18 cellular contexts compared by ENCODE assay signal in genomic region chr3:12627371-12627770, GRCh38. TPM values are rescaled to one million over a fixed set of nuclear protein-coding genes. Genes with fewer than 3 reads are reported as not detected.
A peak's percentile ranks its signal among the peaks of the same experiment; 100 is the strongest.
DNase-seq lines count a peak whose midpoint lies in the region; ATAC-seq, FAIRE-seq and TF ChIP-seq lines count a peak whose summit lies in the region.
"Had no signal": no experiment of that assay in that cellular context is flagged by ENCODE, and none has a peak within 500 bp of the region (broad histone marks: within the 10 kb centered on the region; RNA-seq: fewer than 3 reads in every experiment).

No MANE protein-coding gene starts in this region.

- H3K4me1 ChIP-seq in HEK293 (ENCODE audit: control insufficient read depth, insufficient read depth, low read length) (peaks cover 17% of the 10 kb centered on the region), K562 (replicated peaks in 1 of 2; ENCODE audit: control insufficient read depth in 2 of 2, insufficient read depth in 2 of 2, low read length in 2 of 2) (peaks cover 42 to 51% of the 10 kb centered on the region in 2 experiments), skeletal muscle tissue (ENCODE audit: control insufficient read depth in 3 of 3, insufficient read depth in 3 of 3, low read length in 3 of 3) (peaks cover 16 to 27% (median 24%) of the 10 kb centered on the region in 3 donors), PC-3 (ENCODE audit: insufficient read depth, low read length) (peaks cover 6% of the 10 kb centered on the region; the same call in 1 of the 2 replicates)

- H3K27ac Mint-ChIP-seq in activated T-cell treated with anti-CD3 and anti-CD28 coated beads, Interleukin-2, amount 50 U/mL, for 24 hours = peak overlapping the region; percentile 34
- H3K27ac Mint-ChIP-seq: progenitor cell of endocrine pancreas, type B pancreatic cell had no signal

- H3K79me2 ChIP-seq in K562 (ENCODE audit: control insufficient read depth, insufficient read depth, low read length) (peaks cover 95% of the 10 kb centered on the region), PC-3 (ENCODE audit: low read length) (peaks cover 99% of the 10 kb centered on the region)

- H3K4me3 ChIP-seq in HEK293 (ENCODE audit: low read depth, low read length) (no peak overlapping the region), K562 (no peak overlapping the region), skeletal muscle tissue (ENCODE audit: low read length in 3 of 3) (no peak overlapping the region), PC-3 (ENCODE audit: low read length) (no peak overlapping the region)
- H3K4me3 ChIP-seq: cardiac muscle cell, esophagus squamous epithelium, HAP-1, lung had no signal

- peaks cover 20% of the 10 kb centered on the region for H4K20me1 ChIP-seq in K562 (replicated peaks; ENCODE audit: control insufficient read depth, insufficient read depth, low read length)
- H4K20me1 ChIP-seq in PC-3 (ENCODE audit: low read length) = peaks cover 42% of the 10 kb centered on the region

- WGBS in K562 (ENCODE audit: insufficient coverage, low coverage, missing lambda C conversion rate) = 23% methylated on average over 4 of the region's 4 CpGs

- FAIRE-seq in K562 (lab: Jason Lieb, UNC) = no peak
- FAIRE-seq: HTR-8/SVneo had no signal

- H3K27ac ChIP-seq in HEK293 (ENCODE audit: extremely low read depth, low read depth, low read length) (no peak overlapping the region), K562 (ENCODE audit: extremely low read depth, low read depth, low read length) (peak overlapping the region; percentile 31; the same call in 1 of the 3 replicates), skeletal muscle tissue (ENCODE audit: low read depth, low read length) (peak overlapping the region; percentile 52), PC-3 (ENCODE audit: low read length) (no peak overlapping the region)
- H3K27ac ChIP-seq: cardiac muscle cell, esophagus squamous epithelium had no signal

- peaks cover 7% of the 10 kb centered on the region for H3K36me3 Mint-ChIP-seq in activated T-cell treated with anti-CD3 and anti-CD28 coated beads, Interleukin-2, amount 50 U/mL, for 24 hours (ENCODE audit: low read depth)

- in situ Hi-C loops in K562 (cut with MboI) = no loop called here

- H3K36me3 ChIP-seq in HEK293 (ENCODE audit: control insufficient read depth in 2 of 2, insufficient read depth in 1 of 2, low read length in 2 of 2) = no peaks in the 10 kb centered on the region; a peak in 1 of 3 replicates
- H3K36me3 ChIP-seq in K562 (ENCODE audit: control insufficient read depth, insufficient read depth, low read length) = no peaks in the 10 kb centered on the region
- H3K36me3 ChIP-seq in skeletal muscle tissue (ENCODE audit: control insufficient read depth in 3 of 3, insufficient read depth in 3 of 3, low read length in 3 of 3) = no peaks in the 10 kb centered on the region
- no peaks in the 10 kb centered on the region for H3K36me3 ChIP-seq in PC-3 (ENCODE audit: low read depth, low read length)
- H3K36me3 ChIP-seq: cardiac muscle cell, esophagus squamous epithelium, HAP-1 had no signal

- no TSS peak for BruUV-seq in K562 (replicated peaks; lab: Mats Ljungman, UMichigan)
- BruUV-seq in PC-3 (replicated peaks; lab: Mats Ljungman, UMichigan) = no TSS peak

- DNase-seq in activated T-cell treated with anti-CD3 and anti-CD28 coated beads, Interleukin-2, amount 50 U/mL, for 24 hours = no peak
- no peak for DNase-seq in activated T-cell treated with anti-CD3 and anti-CD28 coated beads for 4 hours
- DNase-seq in K562 (ENCODE audit: extremely low read depth in 1 of 4, low spot score in 3 of 4) = peak in 1 of 4 experiments; percentile 26
- no peak for DNase-seq in PC-3
- DNase-seq in DMS53 treated with DMSO at 0.1 percent for 48 hours (lab: John Stamatoyannopoulos, UW; ENCODE audit: unreplicated experiment) = no peak
- no peak for DNase-seq in pons (ENCODE audit: low spot score)
- DNase-seq: activated CD4-positive, CD25-positive, alpha-beta regulatory T cell treated with anti-CD3 and anti-CD28 coated beads, Interleukin-2, amount 50 U/mL, for 72 hours; activated CD8-positive, alpha-beta memory T cell treated with anti-CD3 and anti-CD28 coated beads, Interleukin-2, amount 50 U/mL, for 4 hours; esophagus squamous epithelium; glutamatergic neuron had no signal

- POLR2A ChIA-PET in HEK293 (lab: Yijun Ruan, JAX) = no interaction called here
- POLR2A ChIA-PET in K562 (lab: Yijun Ruan, JAX) = interaction anchor here (0.5 to 1.4 kb wide), 5 partner anchors 9 to 43 kb away, joined by 3 to 6 read pairs (median 4); no protein-coding TSS in a partner anchor
- POLR2A ChIA-PET in PC-3 (lab: Charles Lee; ENCODE audit: unreplicated experiment) = no interaction called here

- intact Hi-C loops in K562 (cut with micrococcal nuclease) = loop anchor here (5.0 kb wide), 1 partner anchor 35 kb away; the partner anchor contains the start of gene RAF1
- intact Hi-C loops in PC-3 (cut with micrococcal nuclease) = loop anchor here (5.0 kb wide), 1 partner anchor 35 kb away; the partner anchor contains the start of gene RAF1

- no peaks in the 10 kb centered on the region for H3K9me1 ChIP-seq in K562 (ENCODE audit: control insufficient read depth, insufficient read depth, low read length)

- no peak overlapping the region for H3K4me2 ChIP-seq in K562 (ENCODE audit: insufficient read depth, low read length)
- H3K4me2 ChIP-seq in PC-3 (ENCODE audit: low read length) = no peak overlapping the region

- H3K9me3 ChIP-seq in HEK293 (ENCODE audit: control insufficient read depth, insufficient read depth, low read depth, low read length) (no peaks in the 10 kb centered on the region), K562 (replicated peaks; ENCODE audit: control insufficient read depth, insufficient read depth, low read depth, low read length) (no peaks in the 10 kb centered on the region), skeletal muscle tissue (ENCODE audit: control insufficient read depth in 3 of 3, low read length in 3 of 3) (no peaks in the 10 kb centered on the region), PC-3 (ENCODE audit: low read length) (no peaks in the 10 kb centered on the region)
- H3K9me3 ChIP-seq: esophagus squamous epithelium, HAP-1 had no signal

- no peak for TF ChIP-seq POLR2A in K562 (conservative IDR thresholded peaks at IDR 0.05)

- H3K27me3 ChIP-seq in K562 (ENCODE audit: control insufficient read depth in 2 of 2, insufficient read depth in 2 of 2, low read length in 2 of 2) (no peaks in the 10 kb centered on the region), skeletal muscle tissue (ENCODE audit: control insufficient read depth in 3 of 3, insufficient read depth in 3 of 3, low read length in 3 of 3) (no peaks in the 10 kb centered on the region), PC-3 (ENCODE audit: low read length) (no peaks in the 10 kb centered on the region)
- H3K27me3 ChIP-seq: cardiac muscle cell, esophagus squamous epithelium had no signal

- H2AFZ ChIP-seq in K562 (ENCODE audit: low read depth, low read length) (no peak overlapping the region), PC-3 (ENCODE audit: low read length) (no peak overlapping the region)

- H3K9me2 ChIP-seq in PC-3 (replicated peaks; ENCODE audit: low read length) = no peaks in the 10 kb centered on the region

- CTCF ChIA-PET in HEK293 (lab: Yijun Ruan, JAX) = interaction anchor here (1.2 kb wide), 1 partner anchor 17 kb away, joined by 3 read pairs; no protein-coding TSS in a partner anchor
- CTCF ChIA-PET in K562 (lab: Yijun Ruan, JAX; ENCODE audit: low intra/inter-chr PET ratio) = interaction anchor here (0.5 kb wide), 1 partner anchor 112 kb away, joined by 3 read pairs; no protein-coding TSS in a partner anchor
- CTCF ChIA-PET in PC-3 (lab: Charles Lee) = no interaction called here

- H3K4me1 Mint-ChIP-seq in activated T-cell treated with anti-CD3 and anti-CD28 coated beads, Interleukin-2, amount 50 U/mL, for 24 hours (ENCODE audit: low read depth) = peaks cover 59% of the 10 kb centered on the region

- ATAC-seq in K562 (peak; percentile 11), PC-3 (no peak)

- no peak overlapping the region for H3K4me3 Mint-ChIP-seq in activated T-cell treated with anti-CD3 and anti-CD28 coated beads, Interleukin-2, amount 50 U/mL, for 24 hours
- H3K4me3 Mint-ChIP-seq: type B pancreatic cell had no signal

- TF ChIP-seq EP300 in K562 (IDR thresholded peaks at IDR 0.05; ENCODE audit: low read length) = no peak; the same call in 1 of the 2 replicates

- H3K9ac ChIP-seq in K562 (ENCODE audit: insufficient read depth in 1 of 2, low read depth in 2 of 2, low read length in 2 of 2) (no peak overlapping the region), skeletal muscle tissue (ENCODE audit: low read depth in 1 of 3, low read length in 3 of 3) (no peak overlapping the region), PC-3 (ENCODE audit: low read length) (no peak overlapping the region)

- no peaks in the 10 kb centered on the region for H3F3A ChIP-seq in PC-3 (ENCODE audit: low read length, unreplicated experiment)

- H3K9me3 Mint-ChIP-seq in activated T-cell treated with anti-CD3 and anti-CD28 coated beads, Interleukin-2, amount 50 U/mL, for 24 hours = no peaks in the 10 kb centered on the region
- H3K9me3 Mint-ChIP-seq: type B pancreatic cell had no signal

- TF ChIP-seq CTCF in HEK293 (tag by site-specific recombination; IDR thresholded peaks at IDR 0.05) = no peak
- TF ChIP-seq CTCF in K562 (IDR thresholded peaks at IDR 0.05 in 2 of 3, conservative IDR thresholded peaks at IDR 0.05 in 1 of 3; ENCODE audit: insufficient read depth in 2 of 3, low read depth in 1 of 3, low read length in 3 of 3) = no peak
- TF ChIP-seq CTCF in PC-3 (conservative IDR thresholded peaks at IDR 0.05; ENCODE audit: low read depth, low read length) = no peak

- no peaks in the 10 kb centered on the region for H3K27me3 Mint-ChIP-seq in activated T-cell treated with anti-CD3 and anti-CD28 coated beads, Interleukin-2, amount 50 U/mL, for 24 hours
- H3K27me3 Mint-ChIP-seq: progenitor cell of endocrine pancreas, type B pancreatic cell had no signal

- TF ChIP-seq RAD21 in K562 (CRISPR knock-in tag; conservative IDR thresholded peaks at IDR 0.05 in 1 of 2, IDR thresholded peaks at IDR 0.05 in 1 of 2) = no peak

RNA-seq across cellular contexts. Expression of gene RAF1, which starts 36.5 kb away (rescaled TPM):
- 242 and 294 TPM in 2 replicates for total RNA-seq in K562 (2011; cell fraction: chromatin; rRNA removed; ENCODE audit: low replicate concordance)
- 149 and 152 TPM in 2 replicates for total RNA-seq in K562 (2011; cell fraction: nucleolus; rRNA removed)
- total RNA-seq in K562 (2011; cell fraction: nucleoplasm; rRNA removed) = 183 and 224 TPM in 2 replicates
- total RNA-seq in K562 (2014; rRNA removed) (74.5 and 104 TPM in 2 replicates), K562 (2014; rRNA removed; fragmentation: Illumina TruSeq; extraction: Trizol) (91.4 and 95.2 TPM in 2 replicates), K562 (2015; rRNA removed; fragmentation: Illumina TruSeq; extraction: Trizol) (92.6 and 97.5 TPM in 2 replicates), K562 (2021) (78.3 and 83.2 TPM in 2 replicates), skeletal muscle tissue (131 TPM), PC-3 (2014; rRNA removed) (113 and 130 TPM in 2 replicates)
- polyA plus RNA-seq in K562 (2011; rRNA removed) (155 and 183 TPM in 2 replicates), K562 (2014; fragmentation: Illumina TruSeq; extraction: Trizol) (95.5 and 106 TPM in 2 replicates), K562 (2014; fragmentation: Nextera tagmentation; extraction: Ambion mirVana) (10 to 100 TPM; 28.0 to 32.3 TPM), K562 (2014; rRNA removed) (85.6 and 96.8 TPM in 2 replicates)
- 124 and 134 TPM in 2 replicates for polyA plus RNA-seq in K562 (2011; cell fraction: cytosol; rRNA removed)
- polyA plus RNA-seq in K562 (2011; cell fraction: nucleus; rRNA removed) = 176 and 181 TPM in 2 replicates
- polyA plus RNA-seq in K562 (2012) = 61.9 and 70.8 TPM in 2 replicates
- polyA minus RNA-seq in K562 (2011; rRNA and poly(A)+ RNA removed) = 208 and 239 TPM in 2 replicates
- 66.7 and 92.6 TPM in 2 replicates for polyA minus RNA-seq in K562 (2011; cell fraction: cytosol; rRNA and poly(A)+ RNA removed)
- 109 and 169 TPM in 2 replicates for polyA minus RNA-seq in K562 (2011; cell fraction: nucleus; rRNA and poly(A)+ RNA removed)

Comparison
In these comparisons a context has a peak if more than half of its experiments do, and no peak if none do; other contexts are left out.
1. H3K27ac ChIP-seq: peak in K562 (single experiment) and skeletal muscle tissue (single experiment); none in HEK293 (single experiment) and PC-3 (single experiment).